In genomic region chr11:75031771-75032549, GRCh38 we compare ENCODE assay signal across 1 cellular context.
TF ChIP-seq lines count a peak whose summit lies in the region.

No MANE protein-coding gene starts in this region.

TF ChIP-seq in K562, 482 proteins besides CTCF, POLR2A, EP300 and RAD21 (continued from another document and continues in another):
- peak; percentile 82; the same call in 1 of the 2 replicates for TF ChIP-seq XRCC5 (IDR thresholded peaks at IDR 0.05; ENCODE audit: low read depth, low read length)
- TF ChIP-seq PHB (CRISPR knock-in tag; IDR thresholded peaks at IDR 0.05), result peak; percentile 76; the same call in 1 of the 2 replicates
- no peak for TF ChIP-seq NEUROD1 (IDR thresholded peaks at IDR 0.05; ENCODE audit: borderline replicate concordance, low read depth, low read length, partially characterized antibody)
- TF ChIP-seq RCOR1 (IDR thresholded peaks at IDR 0.05; ENCODE audit: borderline replicate concordance in 1 of 2, low read depth in 2 of 2, low read length in 2 of 2), result peak in 1 of 2 experiments; percentile 32; a peak in 1 of 4 replicates
- 0 out of 2 replicates have a peak, but pooled peaks have one; percentile 43 for TF ChIP-seq ARID2 (IDR thresholded peaks at IDR 0.05)
- 0 out of 2 replicates have a peak, but pooled peaks have one; percentile 7 for TF ChIP-seq ZNF584 (CRISPR knock-in tag; IDR thresholded peaks at IDR 0.05; ENCODE audit: low read depth)
- peak; percentile 62; the same call in 1 of the 2 replicates for TF ChIP-seq FOXK1 (CRISPR knock-in tag; IDR thresholded peaks at IDR 0.05; ENCODE audit: borderline replicate concordance)
- TF ChIP-seq SMARCA5 (IDR thresholded peaks at IDR 0.05), result peak; percentile 88
- no peak for TF ChIP-seq ZNF280A (IDR thresholded peaks at IDR 0.05; ENCODE audit: low read depth, partially characterized antibody)
- TF ChIP-seq MXD1 (CRISPR knock-in tag; IDR thresholded peaks at IDR 0.05; ENCODE audit: borderline replicate concordance, poor library complexity, severe bottlenecking), result no peak
- TF ChIP-seq HMBOX1 (IDR thresholded peaks at IDR 0.05), result no peak
- no peak for TF ChIP-seq KDM2B (CRISPR knock-in tag; IDR thresholded peaks at IDR 0.05)
- TF ChIP-seq LCOR (CRISPR knock-in tag; IDR thresholded peaks at IDR 0.05), result peak; percentile 58
- peak in 1 of 2 experiments; percentile 13; a peak in 1 of 4 replicates for TF ChIP-seq TEAD1 (CRISPR knock-in tag; IDR thresholded peaks at IDR 0.05)
- TF ChIP-seq ASH1L (IDR thresholded peaks at IDR 0.05; ENCODE audit: borderline replicate concordance, low read depth, partially characterized antibody), result no peak
- no peak for TF ChIP-seq RFX5 (IDR thresholded peaks at IDR 0.05; ENCODE audit: low read depth, low read length)
- TF ChIP-seq KDM4B (IDR thresholded peaks at IDR 0.05; ENCODE audit: borderline replicate concordance in 2 of 2, low read depth in 1 of 2), result peak in 1 of 2 experiments; percentile 74; a peak in 1 of 4 replicates
- TF ChIP-seq HDAC6 (IDR thresholded peaks at IDR 0.05; ENCODE audit: low read depth, low read length), result no peak
- no peak for TF ChIP-seq ZC3H11A (IDR thresholded peaks at IDR 0.05; ENCODE audit: low read depth, low read length)
- peak; percentile 68; the same call in 1 of the 2 replicates for TF ChIP-seq BCOR (IDR thresholded peaks at IDR 0.05)
- TF ChIP-seq, protein P1, sequence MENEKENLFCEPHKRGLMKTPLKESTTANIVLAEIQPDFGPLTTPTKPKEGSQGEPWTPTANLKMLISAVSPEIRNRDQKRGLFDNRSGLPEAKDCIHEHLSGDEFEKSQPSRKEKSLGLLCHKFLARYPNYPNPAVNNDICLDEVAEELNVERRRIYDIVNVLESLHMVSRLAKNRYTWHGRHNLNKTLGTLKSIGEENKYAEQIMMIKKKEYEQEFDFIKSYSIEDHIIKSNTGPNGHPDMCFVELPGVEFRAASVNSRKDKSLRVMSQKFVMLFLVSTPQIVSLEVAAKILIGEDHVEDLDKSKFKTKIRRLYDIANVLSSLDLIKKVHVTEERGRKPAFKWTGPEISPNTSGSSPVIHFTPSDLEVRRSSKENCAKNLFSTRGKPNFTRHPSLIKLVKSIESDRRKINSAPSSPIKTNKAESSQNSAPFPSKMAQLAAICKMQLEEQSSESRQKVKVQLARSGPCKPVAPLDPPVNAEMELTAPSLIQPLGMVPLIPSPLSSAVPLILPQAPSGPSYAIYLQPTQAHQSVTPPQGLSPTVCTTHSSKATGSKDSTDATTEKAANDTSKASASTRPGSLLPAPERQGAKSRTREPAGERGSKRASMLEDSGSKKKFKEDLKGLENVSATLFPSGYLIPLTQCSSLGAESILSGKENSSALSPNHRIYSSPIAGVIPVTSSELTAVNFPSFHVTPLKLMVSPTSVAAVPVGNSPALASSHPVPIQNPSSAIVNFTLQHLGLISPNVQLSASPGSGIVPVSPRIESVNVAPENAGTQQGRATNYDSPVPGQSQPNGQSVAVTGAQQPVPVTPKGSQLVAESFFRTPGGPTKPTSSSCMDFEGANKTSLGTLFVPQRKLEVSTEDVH (IDR thresholded peaks at IDR 0.05; ENCODE audit: low read depth, partially characterized antibody), result peak; percentile 35
- no peak for TF ChIP-seq CREB3L1 (IDR thresholded peaks at IDR 0.05; ENCODE audit: borderline replicate concordance, low read depth)
- TF ChIP-seq, protein P2, sequence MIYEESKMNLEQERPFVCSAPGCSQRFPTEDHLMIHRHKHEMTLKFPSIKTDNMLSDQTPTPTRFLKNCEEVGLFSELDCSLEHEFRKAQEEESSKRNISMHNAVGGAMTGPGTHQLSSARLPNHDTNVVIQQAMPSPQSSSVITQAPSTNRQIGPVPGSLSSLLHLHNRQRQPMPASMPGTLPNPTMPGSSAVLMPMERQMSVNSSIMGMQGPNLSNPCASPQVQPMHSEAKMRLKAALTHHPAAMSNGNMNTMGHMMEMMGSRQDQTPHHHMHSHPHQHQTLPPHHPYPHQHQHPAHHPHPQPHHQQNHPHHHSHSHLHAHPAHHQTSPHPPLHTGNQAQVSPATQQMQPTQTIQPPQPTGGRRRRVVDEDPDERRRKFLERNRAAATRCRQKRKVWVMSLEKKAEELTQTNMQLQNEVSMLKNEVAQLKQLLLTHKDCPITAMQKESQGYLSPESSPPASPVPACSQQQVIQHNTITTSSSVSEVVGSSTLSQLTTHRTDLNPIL (CRISPR knock-in tag; IDR thresholded peaks at IDR 0.05), result no peak
- TF ChIP-seq NRF1 (conservative IDR thresholded peaks at IDR 0.05 in 1 of 2, IDR thresholded peaks at IDR 0.05 in 1 of 2), result no peak
- 0 out of 2 replicates have a peak, but pooled peaks have one; percentile 68 for TF ChIP-seq CBFB (CRISPR knock-in tag; IDR thresholded peaks at IDR 0.05)
- no peak for TF ChIP-seq BRCA1 (IDR thresholded peaks at IDR 0.05)
- TF ChIP-seq BRCA1 (CRISPR knock-in tag; IDR thresholded peaks at IDR 0.05), result no peak
- no peak for TF ChIP-seq SMARCB1 (IDR thresholded peaks at IDR 0.05; ENCODE audit: insufficient read length, low read depth)
- TF ChIP-seq TOE1 (IDR thresholded peaks at IDR 0.05; ENCODE audit: borderline replicate concordance), result no peak
- TF ChIP-seq TOE1 (CRISPR knock-in tag; IDR thresholded peaks at IDR 0.05; ENCODE audit: borderline replicate concordance, low read depth), result 0 out of 2 replicates have a peak, but pooled peaks have one; percentile 20
- TF ChIP-seq U2AF2 (optimal IDR thresholded peaks at IDR 0.05; ENCODE audit: low read depth, low read length), result no peak
- TF ChIP-seq MEF2D (tag; conservative IDR thresholded peaks at IDR 0.05; ENCODE audit: low read depth), result no peak; the same call in 1 of the 2 replicates
- TF ChIP-seq RFX7 (CRISPR knock-in tag; IDR thresholded peaks at IDR 0.05), result no peak
- 0 out of 2 replicates have a peak, but pooled peaks have one; percentile 5 for TF ChIP-seq ZNF79 (CRISPR knock-in tag; IDR thresholded peaks at IDR 0.05; ENCODE audit: low read depth)
- TF ChIP-seq THAP12 (CRISPR knock-in tag; IDR thresholded peaks at IDR 0.05), result 0 out of 2 replicates have a peak, but pooled peaks have one; percentile 31
- TF ChIP-seq, protein P3, sequence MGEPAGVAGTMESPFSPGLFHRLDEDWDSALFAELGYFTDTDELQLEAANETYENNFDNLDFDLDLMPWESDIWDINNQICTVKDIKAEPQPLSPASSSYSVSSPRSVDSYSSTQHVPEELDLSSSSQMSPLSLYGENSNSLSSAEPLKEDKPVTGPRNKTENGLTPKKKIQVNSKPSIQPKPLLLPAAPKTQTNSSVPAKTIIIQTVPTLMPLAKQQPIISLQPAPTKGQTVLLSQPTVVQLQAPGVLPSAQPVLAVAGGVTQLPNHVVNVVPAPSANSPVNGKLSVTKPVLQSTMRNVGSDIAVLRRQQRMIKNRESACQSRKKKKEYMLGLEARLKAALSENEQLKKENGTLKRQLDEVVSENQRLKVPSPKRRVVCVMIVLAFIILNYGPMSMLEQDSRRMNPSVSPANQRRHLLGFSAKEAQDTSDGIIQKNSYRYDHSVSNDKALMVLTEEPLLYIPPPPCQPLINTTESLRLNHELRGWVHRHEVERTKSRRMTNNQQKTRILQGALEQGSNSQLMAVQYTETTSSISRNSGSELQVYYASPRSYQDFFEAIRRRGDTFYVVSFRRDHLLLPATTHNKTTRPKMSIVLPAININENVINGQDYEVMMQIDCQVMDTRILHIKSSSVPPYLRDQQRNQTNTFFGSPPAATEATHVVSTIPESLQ (CRISPR knock-in tag; IDR thresholded peaks at IDR 0.05), result no peak
- TF ChIP-seq, protein P4, sequence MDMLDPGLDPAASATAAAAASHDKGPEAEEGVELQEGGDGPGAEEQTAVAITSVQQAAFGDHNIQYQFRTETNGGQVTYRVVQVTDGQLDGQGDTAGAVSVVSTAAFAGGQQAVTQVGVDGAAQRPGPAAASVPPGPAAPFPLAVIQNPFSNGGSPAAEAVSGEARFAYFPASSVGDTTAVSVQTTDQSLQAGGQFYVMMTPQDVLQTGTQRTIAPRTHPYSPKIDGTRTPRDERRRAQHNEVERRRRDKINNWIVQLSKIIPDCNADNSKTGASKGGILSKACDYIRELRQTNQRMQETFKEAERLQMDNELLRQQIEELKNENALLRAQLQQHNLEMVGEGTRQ (CRISPR knock-in tag; IDR thresholded peaks at IDR 0.05), result no peak
- TF ChIP-seq ZEB2 (IDR thresholded peaks at IDR 0.05), result peak; percentile 64
- TF ChIP-seq, protein P5, sequence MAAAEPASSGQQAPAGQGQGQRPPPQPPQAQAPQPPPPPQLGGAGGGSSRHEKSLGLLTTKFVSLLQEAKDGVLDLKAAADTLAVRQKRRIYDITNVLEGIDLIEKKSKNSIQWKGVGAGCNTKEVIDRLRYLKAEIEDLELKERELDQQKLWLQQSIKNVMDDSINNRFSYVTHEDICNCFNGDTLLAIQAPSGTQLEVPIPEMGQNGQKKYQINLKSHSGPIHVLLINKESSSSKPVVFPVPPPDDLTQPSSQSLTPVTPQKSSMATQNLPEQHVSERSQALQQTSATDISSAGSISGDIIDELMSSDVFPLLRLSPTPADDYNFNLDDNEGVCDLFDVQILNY (CRISPR knock-in tag; IDR thresholded peaks at IDR 0.05), result no peak
- TF ChIP-seq ZFX (CRISPR knock-in tag; IDR thresholded peaks at IDR 0.05), result 0 out of 2 replicates have a peak, but pooled peaks have one; percentile 35
- 0 out of 2 replicates have a peak, but pooled peaks have one; percentile 9 for TF ChIP-seq RB1 (IDR thresholded peaks at IDR 0.05; ENCODE audit: low read depth)
- TF ChIP-seq ID3 (CRISPR knock-in tag; IDR thresholded peaks at IDR 0.05), result no peak
- no peak for TF ChIP-seq ID3 (tag; IDR thresholded peaks at IDR 0.05)
- TF ChIP-seq, protein P6, sequence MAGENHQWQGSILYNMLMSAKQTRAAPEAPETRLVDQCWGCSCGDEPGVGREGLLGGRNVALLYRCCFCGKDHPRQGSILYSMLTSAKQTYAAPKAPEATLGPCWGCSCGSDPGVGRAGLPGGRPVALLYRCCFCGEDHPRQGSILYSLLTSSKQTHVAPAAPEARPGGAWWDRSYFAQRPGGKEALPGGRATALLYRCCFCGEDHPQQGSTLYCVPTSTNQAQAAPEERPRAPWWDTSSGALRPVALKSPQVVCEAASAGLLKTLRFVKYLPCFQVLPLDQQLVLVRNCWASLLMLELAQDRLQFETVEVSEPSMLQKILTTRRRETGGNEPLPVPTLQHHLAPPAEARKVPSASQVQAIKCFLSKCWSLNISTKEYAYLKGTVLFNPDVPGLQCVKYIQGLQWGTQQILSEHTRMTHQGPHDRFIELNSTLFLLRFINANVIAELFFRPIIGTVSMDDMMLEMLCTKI (IDR thresholded peaks at IDR 0.05; ENCODE audit: partially characterized antibody), result no peak
